Comparison of ENCODE assay signal across 10 cellular contexts in genomic region chr15:72502220-72502809, GRCh38.
"Had no signal": no experiment of that assay in that cellular context is flagged by ENCODE, and none has a peak within 500 bp of the region (broad histone marks: within the 10 kb centered on the region; RNA-seq: fewer than 3 reads in every experiment).

No MANE protein-coding gene starts in this region.

- DNase-seq: activated CD4-positive, alpha-beta memory T cell treated with anti-CD3 and anti-CD28 coated beads for 36 hours; activated naive CD4-positive, alpha-beta T cell treated with anti-CD3 and anti-CD28 coated beads for 36 hours; brain microvascular endothelial cell; endodermal cell; foreskin keratinocyte; heart left ventricle; pancreas; T1000 had no signal

- H3K4me1 ChIP-seq: foreskin keratinocyte had no signal

- H3K4me3 ChIP-seq: esophagus muscularis mucosa, heart left ventricle, pancreas, skin epidermis had no signal

- H3K27me3 Mint-ChIP-seq: activated CD4-positive, alpha-beta memory T cell treated with anti-CD3 and anti-CD28 coated beads for 36 hours had no signal

- H3K27ac Mint-ChIP-seq: activated CD4-positive, alpha-beta memory T cell treated with anti-CD3 and anti-CD28 coated beads for 36 hours had no signal

- H3K27ac ChIP-seq: brain microvascular endothelial cell, esophagus muscularis mucosa, foreskin keratinocyte, heart left ventricle, pancreas, skin epidermis had no signal

- ATAC-seq: foreskin keratinocyte had no signal

- H3K36me3 ChIP-seq: brain microvascular endothelial cell, pancreas had no signal

- H3K9me3 Mint-ChIP-seq: activated CD4-positive, alpha-beta memory T cell treated with anti-CD3 and anti-CD28 coated beads for 36 hours; endodermal cell had no signal

- H3K9me3 ChIP-seq: esophagus muscularis mucosa, heart left ventricle, pancreas had no signal

- H3K27me3 ChIP-seq: brain microvascular endothelial cell, esophagus muscularis mucosa, foreskin keratinocyte, heart left ventricle, pancreas had no signal

- H3K4me3 Mint-ChIP-seq: activated CD4-positive, alpha-beta memory T cell treated with anti-CD3 and anti-CD28 coated beads for 36 hours; activated naive CD4-positive, alpha-beta T cell treated with anti-CD3 and anti-CD28 coated beads for 36 hours; endodermal cell had no signal
